In genomic region chr5:126471875-126472537, GRCh38 we compare ENCODE assay signal across 10 cellular contexts. TPM values are rescaled to one million over a fixed set of nuclear protein-coding genes. Genes with fewer than 3 reads are reported as not detected.
DNase-seq lines count a peak whose midpoint lies in the region; ATAC-seq, FAIRE-seq and TF ChIP-seq lines count a peak whose summit lies in the region.
"Had no signal": no experiment of that assay in that cellular context is flagged by ENCODE, and none has a peak within 500 bp of the region (broad histone marks: within the 10 kb centered on the region; RNA-seq: fewer than 3 reads in every experiment).

No MANE protein-coding gene starts in this region.

- H3K36me3 ChIP-seq in bronchial epithelial cell (ENCODE audit: control insufficient read depth, insufficient read depth, low read length): peaks cover 2% of the 10 kb centered on the region

- FAIRE-seq in bronchial epithelial cell (lab: Jason Lieb, UNC): no peak

- TF ChIP-seq CTCF in AG10803 (conservative IDR thresholded peaks at IDR 0.05; ENCODE audit: low read length) (no peak), bronchial epithelial cell (IDR thresholded peaks at IDR 0.05; ENCODE audit: insufficient read depth, low read length, severe bottlenecking) (no peak)

- no peaks in the 10 kb centered on the region for H3K27me3 ChIP-seq in bronchial epithelial cell (ENCODE audit: control insufficient read depth, insufficient read depth, low read length)

- H3K4me3 ChIP-seq in AG10803 (ENCODE audit: low read length): no peak overlapping the region
- H3K4me3 ChIP-seq in bronchial epithelial cell (ENCODE audit: low read depth, low read length): no peak overlapping the region

- ATAC-seq in HG03432 (IDR thresholded peaks at IDR 0.05; ENCODE audit: unreplicated experiment) (peak; percentile 63), HG02759 (IDR thresholded peaks at IDR 0.05; ENCODE audit: unreplicated experiment) (no peak)

- DNase-seq in AG10803 (ENCODE audit: low read depth): peak; percentile 84
- DNase-seq in bronchial epithelial cell (ENCODE audit: low read depth): peak; percentile 81
- DNase-seq in myocyte (ENCODE audit: low read depth): peak; percentile 40
- DNase-seq in middle frontal gyrus (ENCODE audit: extremely low spot score, low spot score): no peak
- no peak for DNase-seq in NCI-H2171 (lab: John Stamatoyannopoulos, UW)
- no peak for DNase-seq in activated T-cell treated with anti-CD3 and anti-CD28 coated beads for 4 hours
- DNase-seq: NCI-H524 treated with DMSO at 0.1 percent for 48 hours; stimulated activated CD4-positive, alpha-beta T cell treated with anti-CD3 and anti-CD28 coated beads, Interleukin-4, amount 100 ng/mL, for 24 hours had no signal

RNA-seq across cellular contexts. Expression of gene GRAMD2B, which starts 48.8 kb away (rescaled TPM):
- 9.2 and 12.0 TPM in 2 replicates for total RNA-seq in bronchial epithelial cell
- 94.9 and 148 TPM in 2 replicates for total RNA-seq in myocyte
- 152 TPM for polyA plus RNA-seq in myocyte (2012)

Comparison
In these comparisons a context has a peak if more than half of its experiments do, and no peak if none do; other contexts are left out.
1. DNase-seq: peak in AG10803 (single experiment), bronchial epithelial cell (single experiment) and myocyte (single experiment); none in middle frontal gyrus (single experiment), NCI-H2171 (single experiment) and activated T-cell treated with anti-CD3 and anti-CD28 coated beads for 4 hours (single experiment).